In genomic region chr2:239202343-239202742, GRCh38 we compare ENCODE assay signal across 21 cellular contexts.
DNase-seq lines count a peak whose midpoint lies in the region; TF ChIP-seq lines count a peak whose summit lies in the region.
"Had no signal": no experiment of that assay in that cellular context is flagged by ENCODE, and none has a peak within 500 bp of the region (broad histone marks: within the 10 kb centered on the region; RNA-seq: fewer than 3 reads in every experiment).

No MANE protein-coding gene starts in this region.

- TF ChIP-seq CTCF in CD14-positive monocyte (IDR thresholded peaks at IDR 0.05) (no peak), RWPE1 (conservative IDR thresholded peaks at IDR 0.05; ENCODE audit: low read depth) (no peak), glutamatergic neuron (IDR thresholded peaks at IDR 0.05; ENCODE audit: partially characterized antibody, unreplicated experiment) (no peak), progenitor cell of endocrine pancreas (IDR thresholded peaks at IDR 0.05; ENCODE audit: unreplicated experiment) (no peak)

- intact Hi-C loops in CD14-positive monocyte (cut with micrococcal nuclease): no loop called here
- intact Hi-C loops in CD4-positive, alpha-beta memory T cell (cut with micrococcal nuclease): no loop called here

- DNase-seq in CD14-positive monocyte (ENCODE audit: low spot score) (no peak), RWPE1 (ENCODE audit: low spot score) (no peak), glutamatergic neuron (peak; percentile 11), progenitor cell of endocrine pancreas (ENCODE audit: low spot score, unreplicated experiment) (no peak), NCI-H1436 treated with DMSO at 0.1 percent for 48 hours (lab: John Stamatoyannopoulos, UW) (no peak), iPS-NIHi11 (ENCODE audit: low spot score) (no peak)
- no peak for DNase-seq in stimulated activated CD4-positive, alpha-beta T cell treated with anti-CD3 and anti-CD28 coated beads, Interleukin-15, amount 100 ng/mL, for 24 hours
- no peak for DNase-seq in CD4-positive, alpha-beta memory T cell
- DNase-seq: activated CD4-positive, alpha-beta memory T cell treated with anti-CD3 and anti-CD28 coated beads for 36 hours; activated naive CD4-positive, alpha-beta T cell treated with Interleukin-2 at 50 U/mL for 16 hours; activated T-cell treated with anti-CD3 and anti-CD28 coated beads, Interleukin-2, amount 50 U/mL, for 24 hours; amygdala; CD8-positive, alpha-beta memory T cell; DMS153; NCI-H1436; NCI-H524; SK-N-SH; testis had no signal

- POLR2A ChIA-PET in RWPE1 (lab: Yijun Ruan, JAX; ENCODE audit: low non-redundant PET): no interaction called here
- POLR2A ChIA-PET in CD4-positive, alpha-beta memory T cell (lab: Charles Lee; ENCODE audit: partially characterized antibody): no interaction called here

- peak overlapping the region; percentile 48 for H3K27ac ChIP-seq in RWPE1
- no peak overlapping the region for H3K27ac ChIP-seq in CD4-positive, alpha-beta memory T cell (ENCODE audit: low read depth, low read length)

- peaks cover 7% of the 10 kb centered on the region for H3K36me3 ChIP-seq in CD4-positive, alpha-beta memory T cell (ENCODE audit: insufficient read depth, low read length)
- H3K36me3 ChIP-seq: HAP-1, ovary had no signal

- H3K27me3 ChIP-seq in CD4-positive, alpha-beta memory T cell (ENCODE audit: insufficient read depth, low read length): no peaks in the 10 kb centered on the region
- H3K27me3 ChIP-seq: ovary, testis had no signal

- H3K27ac Mint-ChIP-seq in CD14-positive monocyte (peak overlapping the region in 6 of 7 donors; percentile 67 to 86 (median 81)), glutamatergic neuron (ENCODE audit: unreplicated experiment) (peak overlapping the region; percentile 28), progenitor cell of endocrine pancreas (peak overlapping the region; percentile 24)
- peak overlapping the region in 3 of 7 donors; percentile 8 to 70 (median 57) for H3K27ac Mint-ChIP-seq in CD4-positive, alpha-beta memory T cell
- H3K27ac Mint-ChIP-seq: activated CD4-positive, alpha-beta memory T cell treated with anti-CD3 and anti-CD28 coated beads for 36 hours; activated T-cell treated with anti-CD3 and anti-CD28 coated beads, Interleukin-2, amount 50 U/mL, for 24 hours had no signal

- peaks cover 10% of the 10 kb centered on the region for H3K4me1 ChIP-seq in CD4-positive, alpha-beta memory T cell (ENCODE audit: insufficient read depth, low read length)
- H3K4me1 ChIP-seq: HAP-1 had no signal

- no peak overlapping the region for H3K4me3 ChIP-seq in CD4-positive, alpha-beta memory T cell (ENCODE audit: low read length in 2 of 2)
- H3K4me3 ChIP-seq: HAP-1, lung, ovary, testis had no signal

- no peaks in the 10 kb centered on the region for H3K9me3 Mint-ChIP-seq in CD14-positive monocyte
- peaks cover 4% of the 10 kb centered on the region for H3K9me3 Mint-ChIP-seq in glutamatergic neuron (ENCODE audit: unreplicated experiment)
- H3K9me3 Mint-ChIP-seq in progenitor cell of endocrine pancreas (ENCODE audit: low read depth): no peaks in the 10 kb centered on the region
- peaks cover 0 to 5% (median 0%) of the 10 kb centered on the region in 8 donors for H3K9me3 Mint-ChIP-seq in CD4-positive, alpha-beta memory T cell
- H3K9me3 Mint-ChIP-seq: activated CD4-positive, alpha-beta memory T cell treated with anti-CD3 and anti-CD28 coated beads for 36 hours; activated T-cell treated with anti-CD3 and anti-CD28 coated beads, Interleukin-2, amount 50 U/mL, for 24 hours; CD8-positive, alpha-beta memory T cell had no signal

- H3K36me3 Mint-ChIP-seq in CD14-positive monocyte (peaks cover 45 to 63% of the 10 kb centered on the region in 2 donors), glutamatergic neuron (ENCODE audit: unreplicated experiment) (peaks cover 3% of the 10 kb centered on the region), progenitor cell of endocrine pancreas (ENCODE audit: insufficient read depth) (no peaks in the 10 kb centered on the region)
- H3K36me3 Mint-ChIP-seq in CD4-positive, alpha-beta memory T cell: peaks cover 18 to 35% of the 10 kb centered on the region in 2 donors

- H3K9me3 ChIP-seq in CD4-positive, alpha-beta memory T cell (ENCODE audit: control insufficient read depth in 1 of 2, low read length in 2 of 2): no peaks in the 10 kb centered on the region
- H3K9me3 ChIP-seq: HAP-1, ovary, SK-N-SH, testis had no signal

- CTCF ChIA-PET in RWPE1 (lab: Yijun Ruan, JAX): no interaction called here
- CTCF ChIA-PET in CD4-positive, alpha-beta memory T cell (lab: Charles Lee; ENCODE audit: partially characterized antibody): interaction anchor here (1.5 to 1.7 kb wide), 2 partner anchors 20 to 65 kb away, joined by 5 read pairs; no protein-coding TSS in a partner anchor

- peaks cover 57% of the 10 kb centered on the region for H3K4me1 Mint-ChIP-seq in CD14-positive monocyte
- peaks cover 47% of the 10 kb centered on the region for H3K4me1 Mint-ChIP-seq in glutamatergic neuron (ENCODE audit: low read depth, unreplicated experiment)
- peaks cover 1% of the 10 kb centered on the region for H3K4me1 Mint-ChIP-seq in progenitor cell of endocrine pancreas (ENCODE audit: low read depth)
- H3K4me1 Mint-ChIP-seq in CD4-positive, alpha-beta memory T cell: peaks cover 22 to 51% (median 30%) of the 10 kb centered on the region in 4 donors

- H3K27me3 Mint-ChIP-seq in CD14-positive monocyte (ENCODE audit: low read depth in 3 of 3) (no peaks in the 10 kb centered on the region), glutamatergic neuron (ENCODE audit: unreplicated experiment) (peaks cover 5% of the 10 kb centered on the region), progenitor cell of endocrine pancreas (no peaks in the 10 kb centered on the region)
- no peaks in the 10 kb centered on the region for H3K27me3 Mint-ChIP-seq in CD4-positive, alpha-beta memory T cell
- H3K27me3 Mint-ChIP-seq: activated CD4-positive, alpha-beta memory T cell treated with anti-CD3 and anti-CD28 coated beads for 36 hours; activated T-cell treated with anti-CD3 and anti-CD28 coated beads, Interleukin-2, amount 50 U/mL, for 24 hours; CD8-positive, alpha-beta memory T cell had no signal

- H3K4me3 Mint-ChIP-seq in CD14-positive monocyte (peak overlapping the region in 1 of 2 donors; percentile 35), glutamatergic neuron (ENCODE audit: unreplicated experiment) (no peak overlapping the region), progenitor cell of endocrine pancreas (ENCODE audit: low read depth) (no peak overlapping the region)
- H3K4me3 Mint-ChIP-seq in CD4-positive, alpha-beta memory T cell: no peak overlapping the region
- H3K4me3 Mint-ChIP-seq: activated CD4-positive, alpha-beta memory T cell treated with anti-CD3 and anti-CD28 coated beads for 36 hours; activated T-cell treated with anti-CD3 and anti-CD28 coated beads, Interleukin-2, amount 50 U/mL, for 24 hours had no signal
